ENCODE assay signal across 7 cellular contexts in the genomic region with DNA sequence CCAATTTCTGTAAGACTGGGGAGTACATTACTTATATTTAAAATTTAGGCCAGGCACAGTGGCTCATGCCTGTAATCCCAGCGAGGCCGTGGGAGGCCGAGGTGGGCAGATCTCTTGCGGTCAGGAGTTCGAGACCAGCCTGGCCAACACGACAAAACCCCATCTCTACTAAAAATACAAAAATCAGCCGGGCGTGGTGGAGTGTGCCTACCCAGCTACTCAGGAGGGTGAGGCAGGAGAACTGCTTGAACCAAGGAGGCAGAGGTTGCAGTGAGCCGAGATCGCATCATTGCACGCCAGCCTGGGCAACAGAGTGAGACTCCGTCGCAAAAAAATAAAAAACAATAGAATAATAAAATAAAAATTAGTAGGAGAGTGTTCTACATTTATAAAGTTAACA. TPM values are rescaled to one million over a fixed set of nuclear protein-coding genes. Genes with fewer than 3 reads are reported as not detected.
DNase-seq lines count a peak whose midpoint lies in the region; ATAC-seq and TF ChIP-seq lines count a peak whose summit lies in the region.
"Not testable (repeated sequence)": the region's sequence is repeated elsewhere in the genome, so short reads cannot be mapped to it uniquely, and the experiment has no call there.

No MANE protein-coding gene starts in this region.

- not testable (repeated sequence) for BruUV-seq in mammary epithelial cell (replicated peaks; lab: Mats Ljungman, UMichigan)

- peaks cover 80% of the 10 kb centered on the region for H3K79me2 ChIP-seq in DOHH2 (ENCODE audit: control insufficient read depth, low read length)
- peaks cover 76% of the 10 kb centered on the region for H3K79me2 ChIP-seq in MM.1S (ENCODE audit: low read length)
- H3K79me2 ChIP-seq in mammary epithelial cell (ENCODE audit: insufficient read depth, low read length): peaks cover 75% of the 10 kb centered on the region

- 93% methylated on average over 13 of the region's 13 CpGs for WGBS in mammary epithelial cell (ENCODE audit: low coverage, missing lambda C conversion rate)
- WGBS in heart right ventricle, 2 donors: 62 to 68% methylated on average over 13 of the region's 13 CpGs

- H3K36me3 Mint-ChIP-seq in activated CD8-positive, alpha-beta T cell treated with anti-CD3 and anti-CD28 coated beads for 36 hours (ENCODE audit: low read depth); natural killer cell: not testable (repeated sequence)

- peak overlapping the region; percentile 82 for H3K4me2 ChIP-seq in DOHH2 (ENCODE audit: low read length)
- peak overlapping the region; percentile 50; the same call in 1 of the 2 replicates for H3K4me2 ChIP-seq in MM.1S (ENCODE audit: low read depth, low read length)
- peak overlapping the region; percentile 90 for H3K4me2 ChIP-seq in mammary epithelial cell (ENCODE audit: insufficient read depth, low read depth, low read length)
- H3K4me2 ChIP-seq in skeletal muscle satellite cell (ENCODE audit: low read length): peak overlapping the region; percentile 86

- H2AFZ ChIP-seq in MM.1S (ENCODE audit: low read length); mammary epithelial cell (ENCODE audit: low read depth, low read length): not testable (repeated sequence)

- H3K4me1 ChIP-seq in DOHH2 (ENCODE audit: control insufficient read depth, low read length) (peaks cover 31% of the 10 kb centered on the region), MM.1S (ENCODE audit: low read length) (peaks cover 20% of the 10 kb centered on the region), mammary epithelial cell (ENCODE audit: insufficient read depth, low read length) (peaks cover 22% of the 10 kb centered on the region), heart right ventricle (peaks cover 8 to 69% (median 62%) of the 10 kb centered on the region in 9 donors), skeletal muscle satellite cell (ENCODE audit: control insufficient read depth, insufficient read depth, low read length) (peaks cover 41% of the 10 kb centered on the region)

- not testable (repeated sequence) for H3K4me3 Mint-ChIP-seq in activated CD8-positive, alpha-beta T cell treated with anti-CD3 and anti-CD28 coated beads for 36 hours
- H3K4me3 Mint-ChIP-seq in natural killer cell: peak overlapping the region; percentile 100

- not testable (repeated sequence) for H3K27ac ChIP-seq in DOHH2 (ENCODE audit: low read depth, low read length); MM.1S (ENCODE audit: low read length); mammary epithelial cell (ENCODE audit: insufficient read depth, low read depth, low read length)
- H3K27ac ChIP-seq in heart right ventricle: peak overlapping the region; percentile 18 to 100 (median 98)

- not testable (repeated sequence) for H3K9me3 ChIP-seq in DOHH2 (ENCODE audit: control insufficient read depth, insufficient read depth, low read length); MM.1S (replicated peaks; ENCODE audit: insufficient read depth, low read length); mammary epithelial cell (replicated peaks; ENCODE audit: insufficient read depth, low read length); heart right ventricle; skeletal muscle satellite cell (replicated peaks; ENCODE audit: low read length)

- not testable (repeated sequence) for H3K27me3 Mint-ChIP-seq in activated CD8-positive, alpha-beta T cell treated with anti-CD3 and anti-CD28 coated beads for 36 hours; natural killer cell (ENCODE audit: low read depth in 2 of 2)

- intact Hi-C loops in activated CD8-positive, alpha-beta T cell treated with anti-CD3 and anti-CD28 coated beads for 36 hours (cut with micrococcal nuclease): loop anchor here (5.0 kb wide), 1 partner anchor 49 kb away; no protein-coding TSS in a partner anchor
- intact Hi-C loops in mammary epithelial cell (cut with micrococcal nuclease) (loop anchor here (5.0 kb wide), 4 partner anchors 39 to 1059 kb away; partner anchors contain the start of gene RPL32), heart right ventricle (cut with DNase I) (loop anchor here in 4 of 10 donors (5.0 kb wide), 4 partner anchors 34 to 104 kb away; partner anchors contain the start of gene MKRN2 (in 3 of the 4)), natural killer cell (cut with micrococcal nuclease) (loop anchor here (5.0 kb wide), 2 partner anchors 34 to 1771 kb away; no protein-coding TSS in a partner anchor)

- POLR2A ChIA-PET in activated CD8-positive, alpha-beta T cell treated with anti-CD3 and anti-CD28 coated beads for 36 hours (lab: Charles Lee): interaction anchor here (1.6 to 1.7 kb wide), 2 partner anchors 17 to 180 kb away, joined by 3 read pairs; partner anchors contain the start of gene RPL32

- not testable (repeated sequence) for DNase-seq in MM.1S; activated CD8-positive, alpha-beta T cell treated with anti-CD3 and anti-CD28 coated beads for 36 hours; mammary epithelial cell; heart right ventricle; natural killer cell

- H3K36me3 ChIP-seq in DOHH2 (ENCODE audit: control insufficient read depth, low read length): peaks cover 11% of the 10 kb centered on the region
- H3K36me3 ChIP-seq in MM.1S (replicated peaks; ENCODE audit: insufficient read depth, low read length); mammary epithelial cell (ENCODE audit: insufficient read depth, low read length); heart right ventricle; skeletal muscle satellite cell (ENCODE audit: insufficient read depth, low read length): not testable (repeated sequence)

- not testable (repeated sequence) for H3K9me2 ChIP-seq in DOHH2 (replicated peaks; ENCODE audit: control insufficient read depth, low read length); MM.1S (replicated peaks; ENCODE audit: insufficient read depth, low read length)

- H3K9me3 Mint-ChIP-seq in activated CD8-positive, alpha-beta T cell treated with anti-CD3 and anti-CD28 coated beads for 36 hours; natural killer cell: not testable (repeated sequence)

- CTCF ChIA-PET in activated CD8-positive, alpha-beta T cell treated with anti-CD3 and anti-CD28 coated beads for 36 hours (lab: Charles Lee): interaction anchor here (1.2 to 1.5 kb wide), 3 partner anchors 11 to 181 kb away, joined by 3 to 4 read pairs (median 3); no protein-coding TSS in a partner anchor
- CTCF ChIA-PET in mammary epithelial cell (lab: Charles Lee; ENCODE audit: low non-redundant PET): interaction anchor here (0.7 kb wide), 1 partner anchor 62 kb away, joined by 4 read pairs; no protein-coding TSS in a partner anchor

- H3K27me3 ChIP-seq in DOHH2 (ENCODE audit: control insufficient read depth, low read length); MM.1S (replicated peaks; ENCODE audit: insufficient read depth, low read length); mammary epithelial cell (ENCODE audit: insufficient read depth, low read length); heart right ventricle; skeletal muscle satellite cell (ENCODE audit: control insufficient read depth, insufficient read depth, low read length): not testable (repeated sequence)

- peaks cover 24% of the 10 kb centered on the region for H4K20me1 ChIP-seq in DOHH2 (ENCODE audit: control insufficient read depth, insufficient read depth, low read depth, low read length)
- H4K20me1 ChIP-seq in MM.1S (ENCODE audit: insufficient read depth, low read length): peaks cover 40% of the 10 kb centered on the region
- not testable (repeated sequence) for H4K20me1 ChIP-seq in mammary epithelial cell (ENCODE audit: insufficient read depth, low read length)

- peak overlapping the region; percentile 99 for H3K4me3 ChIP-seq in DOHH2 (ENCODE audit: low read length)
- H3K4me3 ChIP-seq in MM.1S (ENCODE audit: low read length); mammary epithelial cell (replicated peaks in 1 of 3; ENCODE audit: insufficient read depth in 1 of 3, low read depth in 2 of 3, low read length in 3 of 3): not testable (repeated sequence)
- peak overlapping the region in 7 of 10 donors; percentile 73 to 95 (median 94) for H3K4me3 ChIP-seq in heart right ventricle
- peak overlapping the region; percentile 78 for H3K4me3 ChIP-seq in skeletal muscle satellite cell (ENCODE audit: low read length)

- H3K4me1 Mint-ChIP-seq in activated CD8-positive, alpha-beta T cell treated with anti-CD3 and anti-CD28 coated beads for 36 hours (ENCODE audit: low read depth): peaks cover 46% of the 10 kb centered on the region
- H3K4me1 Mint-ChIP-seq in natural killer cell: peaks cover 53 to 59% of the 10 kb centered on the region in 2 donors

- peak overlapping the region; percentile 25 for H3K27ac Mint-ChIP-seq in activated CD8-positive, alpha-beta T cell treated with anti-CD3 and anti-CD28 coated beads for 36 hours
- peak overlapping the region in 1 of 2 donors; percentile 98 for H3K27ac Mint-ChIP-seq in natural killer cell

- TF ChIP-seq CTCF in DOHH2 (IDR thresholded peaks at IDR 0.05; ENCODE audit: low read depth, low read length, poor library complexity, severe bottlenecking); MM.1S (IDR thresholded peaks at IDR 0.05; ENCODE audit: low read length); activated CD8-positive, alpha-beta T cell treated with anti-CD3 and anti-CD28 coated beads for 36 hours (IDR thresholded peaks at IDR 0.05); mammary epithelial cell (conservative IDR thresholded peaks at IDR 0.05 in 1 of 2, IDR thresholded peaks at IDR 0.05 in 1 of 2; ENCODE audit: extremely low read depth in 1 of 2, insufficient read depth in 1 of 2, low read depth in 1 of 2, low read length in 2 of 2); heart right ventricle (IDR thresholded peaks at IDR 0.05); natural killer cell (IDR thresholded peaks at IDR 0.05): not testable (repeated sequence)

- in situ Hi-C loops in mammary epithelial cell (cut with MboI; ENCODE audit: low sequenced_read_pairs in 2 of 2): not testable (repeated sequence)

- not testable (repeated sequence) for H3F3A ChIP-seq in DOHH2 (ENCODE audit: control insufficient read depth, insufficient read depth)
- peaks cover 13% of the 10 kb centered on the region for H3F3A ChIP-seq in MM.1S (ENCODE audit: insufficient read depth, low read length)

- H3K9ac ChIP-seq in MM.1S (ENCODE audit: low read length); mammary epithelial cell (ENCODE audit: insufficient read depth, low read length): not testable (repeated sequence)
- peak overlapping the region; percentile 99 for H3K9ac ChIP-seq in skeletal muscle satellite cell (ENCODE audit: low read depth, low read length)

- ATAC-seq in activated CD8-positive, alpha-beta T cell treated with anti-CD3 and anti-CD28 coated beads for 36 hours; heart right ventricle; natural killer cell: not testable (repeated sequence)

- dilution Hi-C loops in mammary epithelial cell (cut with HindIII; ENCODE audit: low sequenced_read_pairs): not testable (repeated sequence)

RNA-seq across cellular contexts. Expression of gene RAF1, which starts 2.5 kb away (rescaled TPM):
- 10 to 100 TPM; 71.1 to 74.9 TPM for total RNA-seq in activated CD8-positive, alpha-beta T cell treated with anti-CD3 and anti-CD28 coated beads for 36 hours
- 10 to 100 TPM; 68.1 to 72.8 TPM for total RNA-seq in mammary epithelial cell
- 66.3 TPM for polyA plus RNA-seq in mammary epithelial cell
- 75.0 TPM for polyA minus RNA-seq in mammary epithelial cell
- total RNA-seq in heart right ventricle: 100 to 1,000 TPM in 9 of 10 donors, 10 to 100 TPM in 1; 98.1 to 193 (median 129) TPM
- polyA plus RNA-seq in heart right ventricle: 10 to 100 TPM; 65.4 to 81.5 TPM
- total RNA-seq in natural killer cell: 100 to 1,000 TPM; 142 to 168 (median 156) TPM
- total RNA-seq in skeletal muscle satellite cell (2012; rRNA removed): 52.6 and 53.7 TPM in 2 replicates
